ENCODE assay signal across 8 cellular contexts in the genomic region with DNA sequence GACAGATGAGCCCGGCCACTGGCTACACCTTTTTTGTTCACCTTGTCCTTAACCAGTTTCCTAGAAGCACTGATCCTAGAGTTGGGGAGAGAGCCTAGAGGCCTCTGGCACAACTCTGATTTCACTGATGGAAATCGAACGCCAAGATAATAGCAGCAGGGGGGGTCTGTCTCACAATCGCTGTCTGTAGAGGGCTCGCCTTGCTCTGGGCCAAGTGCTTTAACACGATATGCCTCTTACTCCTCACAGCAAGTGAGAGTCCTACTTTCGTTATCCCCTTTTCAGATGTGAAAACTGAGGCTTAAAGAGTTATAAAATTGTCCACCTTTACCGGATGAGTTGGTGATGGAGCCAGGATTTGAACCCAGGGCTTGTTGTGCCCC. TPM values are rescaled to one million over a fixed set of nuclear protein-coding genes. Genes with fewer than 3 reads are reported as not detected.
DNase-seq lines count a peak whose midpoint lies in the region; ATAC-seq, FAIRE-seq and TF ChIP-seq lines count a peak whose summit lies in the region.

No MANE protein-coding gene starts in this region.

- DNase-seq in GM12865 (ENCODE audit: low read depth) = no peak
- peak in 1 of 2 experiments; percentile 31 for DNase-seq in SJSA1 (ENCODE audit: low read depth in 1 of 2, low spot score in 2 of 2)
- no peak for DNase-seq in fibroblast of pulmonary artery (ENCODE audit: low read depth)
- DNase-seq in psoas muscle = no peak
- no peak for DNase-seq in H54 (ENCODE audit: insufficient read length, low spot score)
- no peak for DNase-seq in SW 1271 (lab: John Stamatoyannopoulos, UW)

- H3K9me3 ChIP-seq in SJSA1 (replicated peaks) (no peaks in the 10 kb centered on the region), psoas muscle (no peaks in the 10 kb centered on the region)

- no peak for TF ChIP-seq POLR2A in H54 (IDR thresholded peaks at IDR 0.05; ENCODE audit: low read depth, low read length)

- H3K36me3 ChIP-seq in SJSA1 = peaks cover 6% of the 10 kb centered on the region; the same call in 1 of the 2 replicates
- H3K36me3 ChIP-seq in psoas muscle (ENCODE audit: insufficient read depth in 1 of 2, low read depth in 1 of 2) = peaks cover 0 to 16% of the 10 kb centered on the region in 2 donors

- peaks cover 74% of the 10 kb centered on the region for H3K4me1 ChIP-seq in SJSA1 (replicated peaks)
- peaks cover 59% of the 10 kb centered on the region for H3K4me1 ChIP-seq in psoas muscle

- no peak for ATAC-seq in psoas muscle
- ATAC-seq in HG02588 (IDR thresholded peaks at IDR 0.05; ENCODE audit: unreplicated experiment) = no peak
- ATAC-seq in GM21529 (IDR thresholded peaks at IDR 0.05; ENCODE audit: unreplicated experiment) = no peak

- peak overlapping the region; percentile 63 for H3K4me3 ChIP-seq in GM12865 (ENCODE audit: low read depth, low read length)
- H3K4me3 ChIP-seq in SJSA1 = peak overlapping the region; percentile 80
- H3K4me3 ChIP-seq in fibroblast of pulmonary artery (replicated peaks; ENCODE audit: low read depth, low read length) = peak overlapping the region; percentile 81
- H3K4me3 ChIP-seq in psoas muscle = peak overlapping the region; percentile 93

- H3K27ac ChIP-seq in SJSA1 (no peak overlapping the region), psoas muscle (peak overlapping the region; percentile 96)

- H3K27me3 ChIP-seq in SJSA1 (replicated peaks) (no peaks in the 10 kb centered on the region), psoas muscle (ENCODE audit: insufficient read depth in 3 of 3, low read length in 2 of 3) (no peaks in the 10 kb centered on the region)

- no peak for TF ChIP-seq CTCF in GM12865 (IDR thresholded peaks at IDR 0.05; ENCODE audit: insufficient read depth, low read depth, low read length, missing control alignments)
- no peak for TF ChIP-seq CTCF in fibroblast of pulmonary artery (IDR thresholded peaks at IDR 0.05; ENCODE audit: low read length, missing control alignments)
- no peak for TF ChIP-seq CTCF in psoas muscle (IDR thresholded peaks at IDR 0.05)

- intact Hi-C loops in psoas muscle (cut with DNase I) = no loop called here

- FAIRE-seq in H54 (lab: Jason Lieb, UNC) = no peak

- 13 to 27% (median 13%) methylated on average over 8 of the region's 8 CpGs for WGBS in psoas muscle, 3 donors

RNA-seq across cellular contexts. Expression of a gene that starts 0.5 kb away (rescaled TPM):
- total RNA-seq in SJSA1 (2014; rRNA removed; shearing (Covaris generic)) = 9.2 and 19.7 TPM in 2 replicates
- total RNA-seq in psoas muscle = 10 to 100 TPM; 15.2 to 44.0 (median 30.5) TPM
- 10 to 100 TPM; 11.1 to 18.9 (median 17.0) TPM for polyA plus RNA-seq in psoas muscle

RNA-seq across cellular contexts. Expression of a gene that starts 18.5 kb away (rescaled TPM):
- 4.9 and 6.8 TPM in 2 replicates for total RNA-seq in SJSA1 (2014; rRNA removed; shearing (Covaris generic))
- 10 to 100 TPM; 28.2 to 37.4 (median 36.8) TPM for total RNA-seq in psoas muscle
- polyA plus RNA-seq in psoas muscle = 100 to 1,000 TPM in 1 of 3 donors, 10 to 100 TPM in 2; 53.6 to 102 (median 79.3) TPM

RNA-seq across cellular contexts. Expression of a gene that starts 40.6 kb away (rescaled TPM):
- total RNA-seq in SJSA1 (2014; rRNA removed; shearing (Covaris generic)) = 59.6 and 88.5 TPM in 2 replicates
- 10 to 100 TPM; 11.2 to 15.9 (median 14.3) TPM for total RNA-seq in psoas muscle
- polyA plus RNA-seq in psoas muscle = 10 to 100 TPM in 1 of 3 donors, 1 to 10 TPM in 2; 5.9 to 12.8 (median 8.1) TPM

RNA-seq across cellular contexts. Expression of a gene that starts 49.0 kb away (rescaled TPM):
- total RNA-seq in SJSA1 (2014; rRNA removed; shearing (Covaris generic)) = not detected in 2 replicates
- not detected for total RNA-seq in psoas muscle
- polyA plus RNA-seq in psoas muscle = not detected
